In genomic region chr12:13283867-13284266, GRCh38 we compare ENCODE assay signal across 30 cellular contexts.
"Had no signal": no experiment of that assay in that cellular context is flagged by ENCODE, and none has a peak within 500 bp of the region (broad histone marks: within the 10 kb centered on the region; RNA-seq: fewer than 3 reads in every experiment).

No MANE protein-coding gene starts in this region.

- H3K9me3 ChIP-seq: left lung, neutrophil, right atrium auricular region, right lobe of liver, tibial nerve, vagina had no signal

- H3K27ac ChIP-seq: left lung, neural progenitor cell, neutrophil, parathyroid adenoma, right atrium auricular region, right lobe of liver, tibial nerve, vagina had no signal

- H3K4me1 ChIP-seq: left lung, neural progenitor cell, parathyroid adenoma, right lobe of liver, tibial nerve, vagina had no signal

- H3K27me3 Mint-ChIP-seq: naive B cell; stimulated activated naive CD8-positive, alpha-beta T cell treated with anti-CD3 and anti-CD28 coated beads, Interleukin-15, amount 100 ng/mL, for 72 hours had no signal

- H3K27me3 ChIP-seq: right atrium auricular region, right lobe of liver, tibial nerve, vagina had no signal

- H3K36me3 Mint-ChIP-seq: immature natural killer cell; mesothelial cell of epicardium; natural killer cell; neural progenitor cell; stimulated activated memory B cell treated with anti-CD40 and anti-IgM and Interleukin-4, amounts not matched to agents 10 μg/mL and 1 μg/mL and 100 μg/mL, for 72 hours; type B pancreatic cell had no signal

- H3K36me3 ChIP-seq: left lung, neural progenitor cell, neutrophil, right atrium auricular region, right lobe of liver, tibial nerve, vagina had no signal

- DNase-seq: hypothalamus; immature natural killer cell; kidney; left colon; left lung; mesendoderm; naive B cell; natural killer cell; nephron progenitor cell; occipital lobe; right lobe of liver; stimulated activated CD4-positive, alpha-beta T cell treated with anti-CD3 and anti-CD28 coated beads, Interleukin-1b, Interleukin-23, amount 100 ng/mL, for 48 hours; stimulated activated CD4-positive, alpha-beta T cell treated with anti-CD3 and anti-CD28 coated beads, Interleukin-2, amount 100 ng/mL, for 48 hours; stimulated activated CD4-positive, alpha-beta T cell treated with anti-CD3 and anti-CD28 coated beads, Interleukin-4, amount 100 ng/mL, for 4 hours; stimulated activated CD8-positive, alpha-beta memory T cell treated with anti-CD3 and anti-CD28 coated beads, Interleukin-4, amount 100 ng/mL, for 48 hours; stimulated activated naive CD4-positive, alpha-beta T cell treated with Interleukin-2 at 50 U/mL for 16 hours; stimulated activated naive CD8-positive, alpha-beta T cell treated with anti-CD3 and anti-CD28 coated beads, Interleukin-15, amount 100 ng/mL, for 72 hours; substantia nigra had no signal

- H3K27ac Mint-ChIP-seq: immature natural killer cell; mesothelial cell of epicardium; naive B cell; natural killer cell; nephron progenitor cell; neural progenitor cell; progenitor cell of endocrine pancreas; stimulated activated memory B cell treated with anti-CD40 and anti-IgM and Interleukin-4, amounts not matched to agents 10 μg/mL and 1 μg/mL and 100 μg/mL, for 72 hours; stimulated activated naive CD8-positive, alpha-beta T cell treated with anti-CD3 and anti-CD28 coated beads, Interleukin-15, amount 100 ng/mL, for 72 hours; type B pancreatic cell had no signal

- H3K4me2 ChIP-seq: neural progenitor cell, smooth muscle cell had no signal

- ATAC-seq: left lung; natural killer cell; right lobe of liver; stimulated activated memory B cell treated with anti-CD40 and anti-IgM and Interleukin-4, amounts not matched to agents 10 μg/mL and 1 μg/mL and 100 μg/mL, for 72 hours; stimulated activated naive CD8-positive, alpha-beta T cell treated with anti-CD3 and anti-CD28 coated beads, Interleukin-15, amount 100 ng/mL, for 72 hours had no signal

- H3K4me1 Mint-ChIP-seq: immature natural killer cell; natural killer cell; stimulated activated memory B cell treated with anti-CD40 and anti-IgM and Interleukin-4, amounts not matched to agents 10 μg/mL and 1 μg/mL and 100 μg/mL, for 72 hours; stimulated activated naive CD8-positive, alpha-beta T cell treated with anti-CD3 and anti-CD28 coated beads, Interleukin-15, amount 100 ng/mL, for 72 hours had no signal

- H2AFZ ChIP-seq: neural progenitor cell, parathyroid adenoma had no signal

- H3K79me2 ChIP-seq: parathyroid adenoma had no signal

- H3K4me3 ChIP-seq: left lung, lung, neural progenitor cell, right atrium auricular region, right lobe of liver, smooth muscle cell, tibial nerve, vagina had no signal

- H3K9me3 Mint-ChIP-seq: immature natural killer cell; mesothelial cell of epicardium; natural killer cell; neural progenitor cell; stimulated activated naive CD8-positive, alpha-beta T cell treated with anti-CD3 and anti-CD28 coated beads, Interleukin-15, amount 100 ng/mL, for 72 hours; type B pancreatic cell had no signal

- H3K4me3 Mint-ChIP-seq: immature natural killer cell; mesothelial cell of epicardium; naive B cell; natural killer cell; nephron progenitor cell; neural progenitor cell; stimulated activated memory B cell treated with anti-CD40 and anti-IgM and Interleukin-4, amounts not matched to agents 10 μg/mL and 1 μg/mL and 100 μg/mL, for 72 hours; stimulated activated naive CD8-positive, alpha-beta T cell treated with anti-CD3 and anti-CD28 coated beads, Interleukin-15, amount 100 ng/mL, for 72 hours; type B pancreatic cell had no signal

- H3K9ac ChIP-seq: neural progenitor cell, parathyroid adenoma had no signal
